Comparison of ENCODE assay signal across 30 cellular contexts in genomic region chr9:116042321-116042720, GRCh38.
"Had no signal": no experiment of that assay in that cellular context is flagged by ENCODE, and none has a peak within 500 bp of the region (broad histone marks: within the 10 kb centered on the region; RNA-seq: fewer than 3 reads in every experiment).

No MANE protein-coding gene starts in this region.

- H3K27me3 ChIP-seq: adrenal gland, ascending aorta, breast epithelium, cardiac muscle cell had no signal

- H3K4me3 ChIP-seq: adrenal gland, ascending aorta, breast epithelium, cardiac muscle cell, coronary artery, dorsolateral prefrontal cortex had no signal

- H3K36me3 Mint-ChIP-seq: activated naive CD4-positive, alpha-beta T cell treated with anti-CD3 and anti-CD28 coated beads, Interleukin-2, amount 50 U/mL, for 24 hours; activated naive CD8-positive, alpha-beta T cell treated with anti-CD3 and anti-CD28 coated beads for 36 hours; brain had no signal

- H3K9me3 ChIP-seq: adrenal gland, ascending aorta had no signal

- H3K4me3 Mint-ChIP-seq: activated CD4-positive, alpha-beta T cell treated with anti-CD3 and anti-CD28 coated beads for 36 hours; activated CD4-positive, alpha-beta T cell treated with anti-CD3 and anti-CD28 coated beads, Interleukin-2, amount 10 ng/mL, durations not matched to agents 7 days and 5 days; activated CD8-positive, alpha-beta T cell treated with anti-CD3 and anti-CD28 coated beads for 36 hours; activated naive CD4-positive, alpha-beta T cell treated with anti-CD3 and anti-CD28 coated beads for 36 hours; activated naive CD4-positive, alpha-beta T cell treated with anti-CD3 and anti-CD28 coated beads, Interleukin-2, amount 50 U/mL, for 24 hours; activated naive CD8-positive, alpha-beta T cell treated with anti-CD3 and anti-CD28 coated beads for 36 hours; activated naive CD8-positive, alpha-beta T cell treated with anti-CD3 and anti-CD28 coated beads, Interleukin-2, amount 50 U/mL, for 24 hours; activated T-cell treated with anti-CD3 and anti-CD28 coated beads, Interleukin-2, amount 50 U/mL, for 4 hours; activated T-helper 17 cell treated with anti-CD3 and anti-CD28 coated beads, Interleukin-2, amount 50 U/mL, for 72 hours; brain; central memory CD8-positive, alpha-beta T cell; dendritic cell treated with granulocyte-macrophage colony-stimulating factor and Interleukin-4, amounts not matched to agents 40 ng/mL and 50 ng/mL, for 4 days; endodermal cell had no signal

- H3K27me3 Mint-ChIP-seq: activated CD4-positive, alpha-beta T cell treated with anti-CD3 and anti-CD28 coated beads for 36 hours; activated CD4-positive, alpha-beta T cell treated with anti-CD3 and anti-CD28 coated beads, Interleukin-2, amount 10 ng/mL, durations not matched to agents 7 days and 5 days; activated CD8-positive, alpha-beta T cell treated with anti-CD3 and anti-CD28 coated beads for 36 hours; activated naive CD4-positive, alpha-beta T cell treated with anti-CD3 and anti-CD28 coated beads, Interleukin-2, amount 50 U/mL, for 24 hours; activated naive CD8-positive, alpha-beta T cell treated with anti-CD3 and anti-CD28 coated beads for 36 hours; activated naive CD8-positive, alpha-beta T cell treated with anti-CD3 and anti-CD28 coated beads, Interleukin-2, amount 50 U/mL, for 24 hours; activated T-helper 17 cell treated with anti-CD3 and anti-CD28 coated beads, Interleukin-2, amount 50 U/mL, for 72 hours; brain; central memory CD8-positive, alpha-beta T cell; dendritic cell treated with granulocyte-macrophage colony-stimulating factor and Interleukin-4, amounts not matched to agents 40 ng/mL and 50 ng/mL, for 4 days had no signal

- H3K4me1 Mint-ChIP-seq: activated CD4-positive, alpha-beta T cell treated with anti-CD3 and anti-CD28 coated beads for 36 hours; activated CD4-positive, alpha-beta T cell treated with anti-CD3 and anti-CD28 coated beads, Interleukin-2, amount 10 ng/mL, durations not matched to agents 7 days and 5 days; activated naive CD4-positive, alpha-beta T cell treated with anti-CD3 and anti-CD28 coated beads, Interleukin-2, amount 50 U/mL, for 24 hours; activated naive CD8-positive, alpha-beta T cell treated with anti-CD3 and anti-CD28 coated beads for 36 hours; activated naive CD8-positive, alpha-beta T cell treated with anti-CD3 and anti-CD28 coated beads, Interleukin-2, amount 50 U/mL, for 24 hours; activated T-helper 17 cell treated with anti-CD3 and anti-CD28 coated beads, Interleukin-2, amount 50 U/mL, for 72 hours; brain; central memory CD8-positive, alpha-beta T cell; endodermal cell had no signal

- ATAC-seq: activated CD4-positive, alpha-beta T cell treated with anti-CD3 and anti-CD28 coated beads for 36 hours; activated CD8-positive, alpha-beta T cell treated with anti-CD3 and anti-CD28 coated beads for 36 hours; activated naive CD8-positive, alpha-beta T cell treated with anti-CD3 and anti-CD28 coated beads, Interleukin-2, amount 50 U/mL, for 24 hours; activated T-cell treated with anti-CD3 and anti-CD28 coated beads, Interleukin-2, amount 50 U/mL, for 4 hours; activated T-helper 17 cell treated with anti-CD3 and anti-CD28 coated beads, Interleukin-2, amount 50 U/mL, for 72 hours; esophagus mucosa had no signal

- H3K4me1 ChIP-seq: adrenal gland, ascending aorta, breast epithelium had no signal

- H3K36me3 ChIP-seq: adrenal gland, ascending aorta, breast epithelium, cardiac muscle cell had no signal

- DNase-seq: activated CD4-positive, alpha-beta T cell treated with anti-CD3 and anti-CD28 coated beads for 36 hours; activated CD4-positive, alpha-beta T cell treated with anti-CD3 and anti-CD28 coated beads, Interleukin-2, amount 10 ng/mL, durations not matched to agents 7 days and 5 days; activated CD4-positive, alpha-beta T cell treated with anti-CD3 and anti-CD28 coated beads, Interleukin-2, amount 50 U/mL, for 4 hours; activated CD4-positive, CD25-positive, alpha-beta regulatory T cell; activated CD4-positive, CD25-positive, alpha-beta regulatory T cell treated with anti-CD3 and anti-CD28 coated beads, Interleukin-2, amount 50 U/mL, for 72 hours; activated CD8-positive, alpha-beta memory T cell treated with anti-CD3 and anti-CD28 coated beads for 24 hours; activated CD8-positive, alpha-beta T cell treated with anti-CD3 and anti-CD28 coated beads for 36 hours; activated effector memory CD4-positive, alpha-beta T cell treated with anti-CD3 and anti-CD28 coated beads, Interleukin-2, amount 50 U/mL, for 16 hours; activated naive CD4-positive, alpha-beta T cell treated with anti-CD3 and anti-CD28 coated beads for 36 hours; activated naive CD8-positive, alpha-beta T cell treated with anti-CD3 and anti-CD28 coated beads for 36 hours; activated naive CD8-positive, alpha-beta T cell treated with anti-CD3 and anti-CD28 coated beads, Interleukin-2, amount 50 U/mL, for 24 hours; activated T-cell treated with anti-CD3 and anti-CD28 coated beads, Interleukin-2, amount 50 U/mL, for 4 hours; adrenal gland; amygdala; dorsolateral prefrontal cortex; effector memory CD4-positive, alpha-beta T cell; endodermal cell; foreskin fibroblast; head of caudate nucleus; T-helper 2 cell had no signal

- H3K9me3 Mint-ChIP-seq: activated naive CD4-positive, alpha-beta T cell treated with anti-CD3 and anti-CD28 coated beads for 36 hours; activated naive CD8-positive, alpha-beta T cell treated with anti-CD3 and anti-CD28 coated beads for 36 hours; activated naive CD8-positive, alpha-beta T cell treated with anti-CD3 and anti-CD28 coated beads, Interleukin-2, amount 50 U/mL, for 24 hours; activated T-helper 17 cell treated with anti-CD3 and anti-CD28 coated beads, Interleukin-2, amount 50 U/mL, for 72 hours; central memory CD8-positive, alpha-beta T cell; dendritic cell treated with granulocyte-macrophage colony-stimulating factor and Interleukin-4, amounts not matched to agents 40 ng/mL and 50 ng/mL, for 4 days had no signal

- H3K27ac ChIP-seq: adrenal gland, ascending aorta, breast epithelium, cardiac muscle cell, coronary artery, dorsolateral prefrontal cortex had no signal

- H3K27ac Mint-ChIP-seq: activated CD4-positive, alpha-beta T cell treated with anti-CD3 and anti-CD28 coated beads for 36 hours; activated CD4-positive, alpha-beta T cell treated with anti-CD3 and anti-CD28 coated beads, Interleukin-2, amount 10 ng/mL, durations not matched to agents 7 days and 5 days; activated CD8-positive, alpha-beta T cell treated with anti-CD3 and anti-CD28 coated beads for 36 hours; activated naive CD4-positive, alpha-beta T cell treated with anti-CD3 and anti-CD28 coated beads for 36 hours; activated naive CD4-positive, alpha-beta T cell treated with anti-CD3 and anti-CD28 coated beads, Interleukin-2, amount 50 U/mL, for 24 hours; activated naive CD8-positive, alpha-beta T cell treated with anti-CD3 and anti-CD28 coated beads for 36 hours; activated naive CD8-positive, alpha-beta T cell treated with anti-CD3 and anti-CD28 coated beads, Interleukin-2, amount 50 U/mL, for 24 hours; activated T-helper 17 cell treated with anti-CD3 and anti-CD28 coated beads, Interleukin-2, amount 50 U/mL, for 72 hours; brain; dendritic cell treated with granulocyte-macrophage colony-stimulating factor and Interleukin-4, amounts not matched to agents 40 ng/mL and 50 ng/mL, for 4 days; endodermal cell had no signal
